ENCODE assay signal across 12 cellular contexts in the genomic region with DNA sequence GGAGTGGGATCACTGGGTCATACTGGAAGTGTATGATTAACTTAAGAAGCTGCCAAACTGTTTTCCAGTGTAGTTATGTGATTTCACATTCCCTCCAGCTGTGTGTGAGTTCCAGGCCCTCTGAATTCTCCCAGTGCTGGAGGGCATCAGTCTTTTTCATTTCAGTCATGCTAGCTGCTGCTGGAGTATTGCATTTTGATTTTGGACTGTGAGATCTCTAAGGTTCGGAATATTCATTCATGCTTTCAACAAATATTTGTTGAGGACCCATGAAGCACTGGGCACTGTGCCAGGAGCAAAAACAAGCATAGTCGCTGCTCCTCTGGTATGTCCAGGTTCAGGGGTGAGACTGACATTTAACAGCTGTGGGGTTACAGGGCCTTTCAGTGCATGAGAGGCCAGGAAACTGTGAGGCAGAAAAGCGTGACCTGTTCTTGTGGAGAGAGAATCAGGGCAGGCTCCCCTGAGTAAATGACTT.
DNase-seq lines count a peak whose midpoint lies in the region; ATAC-seq, FAIRE-seq and TF ChIP-seq lines count a peak whose summit lies in the region.
"Had no signal": no experiment of that assay in that cellular context is flagged by ENCODE, and none has a peak within 500 bp of the region (broad histone marks: within the 10 kb centered on the region; RNA-seq: fewer than 3 reads in every experiment).

No MANE protein-coding gene starts in this region.

- peak; percentile 34 for DNase-seq in NCI-H2029 (lab: John Stamatoyannopoulos, UW)
- peak in 3 of 4 donors; percentile 40 to 63 (median 57) for DNase-seq in body of pancreas
- DNase-seq in kidney, result peak; percentile 90
- DNase-seq in head of caudate nucleus, result no peak
- DNase-seq in NCI-H526 treated with DMSO at 0.1 percent for 48 hours (lab: John Stamatoyannopoulos, UW), result no peak
- DNase-seq: activated B cell treated with CpG ODN at 0.5 μM for 24 hours; activated naive CD4-positive, alpha-beta T cell treated with Interleukin-2 at 50 U/mL for 16 hours had no signal

- H3K4me3 ChIP-seq in body of pancreas, result no peak overlapping the region
- H3K4me3 ChIP-seq in kidney (ENCODE audit: low read length in 2 of 2), result no peak overlapping the region
- no peak overlapping the region for H3K4me3 ChIP-seq in stomach smooth muscle (ENCODE audit: low read length in 2 of 2)
- H3K4me3 ChIP-seq: thoracic aorta had no signal

- H3K36me3 ChIP-seq in body of pancreas (replicated peaks in 1 of 2; ENCODE audit: insufficient read depth in 1 of 2, low read depth in 2 of 2) (no peaks in the 10 kb centered on the region), kidney (ENCODE audit: control insufficient read depth in 1 of 2, insufficient read depth in 2 of 2, low read length in 2 of 2) (no peaks in the 10 kb centered on the region), stomach smooth muscle (ENCODE audit: control insufficient read depth in 2 of 2, insufficient read depth in 2 of 2, low read length in 2 of 2) (no peaks in the 10 kb centered on the region)
- H3K36me3 ChIP-seq: thoracic aorta had no signal

- no peak for TF ChIP-seq POLR2A in body of pancreas (IDR thresholded peaks at IDR 0.05)

- H3K27ac ChIP-seq in body of pancreas (peak overlapping the region; percentile 25 to 65 (median 58)), kidney (ENCODE audit: low read depth in 2 of 2, low read length in 2 of 2) (peak overlapping the region; percentile 69 to 81), stomach smooth muscle (ENCODE audit: low read length) (peak overlapping the region; percentile 67)
- H3K27ac ChIP-seq: epithelial cell of prostate had no signal

- no peaks in the 10 kb centered on the region for H3K27me3 ChIP-seq in body of pancreas
- no peaks in the 10 kb centered on the region for H3K27me3 ChIP-seq in stomach smooth muscle (ENCODE audit: control insufficient read depth in 1 of 2, insufficient read depth in 2 of 2, low read length in 2 of 2)

- intact Hi-C loops in body of pancreas (cut with DNase I) (no loop called here), kidney (cut with DNase I) (no loop called here), head of caudate nucleus (cut with DNase I) (no loop called here)

- no peaks in the 10 kb centered on the region for H3K9me3 ChIP-seq in body of pancreas
- no peaks in the 10 kb centered on the region for H3K9me3 ChIP-seq in kidney (ENCODE audit: control insufficient read depth in 1 of 2, low read length in 2 of 2)
- H3K9me3 ChIP-seq in stomach smooth muscle (ENCODE audit: control insufficient read depth in 2 of 2, low read length in 2 of 2), result peaks cover 0 to 3% of the 10 kb centered on the region in 2 donors
- H3K9me3 ChIP-seq: thoracic aorta had no signal

- ATAC-seq in body of pancreas (peak; percentile 39), HG02623 (IDR thresholded peaks at IDR 0.05; ENCODE audit: unreplicated experiment) (no peak), GM18517 (IDR thresholded peaks at IDR 0.05; ENCODE audit: unreplicated experiment) (no peak)

- TF ChIP-seq CTCF in body of pancreas (IDR thresholded peaks at IDR 0.05) (no peak), kidney (IDR thresholded peaks at IDR 0.05; ENCODE audit: borderline replicate concordance, extremely low read depth, insufficient read depth) (no peak)

- WGBS in body of pancreas, 2 donors, result 36 to 57% methylated on average over 3 of the region's 3 CpGs

- H3K9ac ChIP-seq in kidney (ENCODE audit: low read length in 2 of 2), result no peak overlapping the region
- peak overlapping the region in 1 of 2 donors; percentile 34 for H3K9ac ChIP-seq in stomach smooth muscle (ENCODE audit: low read length in 2 of 2)

- H3K4me1 ChIP-seq in body of pancreas (peaks cover 40% of the 10 kb centered on the region), kidney (ENCODE audit: control insufficient read depth in 1 of 2, insufficient read depth in 1 of 2, low read depth in 1 of 2, low read length in 2 of 2) (peaks cover 13 to 20% of the 10 kb centered on the region in 2 donors), stomach smooth muscle (ENCODE audit: control insufficient read depth, insufficient read depth, low read length) (peaks cover 16% of the 10 kb centered on the region)

- FAIRE-seq in kidney (lab: Jason Lieb, UNC), result no peak

Comparison
In these comparisons a context has a peak if more than half of its experiments do, and no peak if none do; other contexts are left out.
1. DNase-seq: peak in NCI-H2029 (single experiment), body of pancreas (3 of 4) and kidney (single experiment); none in head of caudate nucleus (0 of 42) and NCI-H526 treated with DMSO at 0.1 percent for 48 hours (single experiment).
2. Peak in every context shown above with its lines, with median percentiles within 50 percentile points of each other: H3K27ac ChIP-seq.